2 cellular contexts compared by ENCODE assay signal in genomic region chr2:222412334-222412733, GRCh38. TPM values are rescaled to one million over a fixed set of nuclear protein-coding genes. Genes with fewer than 3 reads are reported as not detected.
"Had no signal": no experiment of that assay in that cellular context is flagged by ENCODE, and none has a peak within 500 bp of the region (broad histone marks: within the 10 kb centered on the region; RNA-seq: fewer than 3 reads in every experiment).

No MANE protein-coding gene starts in this region.

RNA-seq across cellular contexts. Expression of gene SGPP2, which starts 12.0 kb away (rescaled TPM):
- total RNA-seq: LHCN-M2, NCI-H460 had no signal
